ENCODE assay signal across 9 cellular contexts in genomic region chr1:169326644-169327316, GRCh38. TPM values are rescaled to one million over a fixed set of nuclear protein-coding genes. Genes with fewer than 3 reads are reported as not detected.
DNase-seq lines count a peak whose midpoint lies in the region; ATAC-seq and TF ChIP-seq lines count a peak whose summit lies in the region.
"Had no signal": no experiment of that assay in that cellular context is flagged by ENCODE, and none has a peak within 500 bp of the region (broad histone marks: within the 10 kb centered on the region; RNA-seq: fewer than 3 reads in every experiment).

No MANE protein-coding gene starts in this region.

- peaks cover 11 to 14% of the 10 kb centered on the region in 2 donors for H3K36me3 Mint-ChIP-seq in activated T-cell treated with anti-CD3 and anti-CD28 coated beads, Interleukin-2, amount 50 U/mL, for 72 hours (ENCODE audit: insufficient read depth in 2 of 2)
- H3K36me3 Mint-ChIP-seq in activated B cell treated with CpG ODN at 0.5 μM for 24 hours (ENCODE audit: low read depth), result peaks cover 21% of the 10 kb centered on the region
- H3K36me3 Mint-ChIP-seq in naive thymus-derived CD8-positive, alpha-beta T cell, result peaks cover 16 to 35% (median 29%) of the 10 kb centered on the region in 3 donors

- peak overlapping the region in 1 of 2 donors; percentile 22 for H3K4me3 Mint-ChIP-seq in activated T-cell treated with anti-CD3 and anti-CD28 coated beads, Interleukin-2, amount 50 U/mL, for 72 hours
- H3K4me3 Mint-ChIP-seq in activated B cell treated with CpG ODN at 0.5 μM for 24 hours, result no peak overlapping the region
- no peak overlapping the region for H3K4me3 Mint-ChIP-seq in naive thymus-derived CD8-positive, alpha-beta T cell

- no peak for DNase-seq in activated T-cell treated with anti-CD3 and anti-CD28 coated beads, Interleukin-2, amount 50 U/mL, for 72 hours
- no peak for DNase-seq in activated T-cell treated with anti-CD3 and anti-CD28 coated beads, Interleukin-2, amount 50 U/mL, for 48 hours
- DNase-seq in activated B cell treated with CpG ODN at 0.5 μM for 24 hours (no peak), NCI-H2107 (lab: John Stamatoyannopoulos, UW) (no peak)
- no peak for DNase-seq in stimulated activated naive CD8-positive, alpha-beta T cell treated with anti-CD3 and anti-CD28 coated beads, Interleukin-15, Interleukin-2, amounts not matched to agents 100 U/mL and 50 U/mL, for 24 hours
- DNase-seq in naive thymus-derived CD8-positive, alpha-beta T cell, result no peak
- no peak for DNase-seq in activated effector memory CD4-positive, alpha-beta T cell treated with Interleukin-2 at 50 U/mL for 16 hours
- DNase-seq: activated effector memory CD4-positive, alpha-beta T cell treated with anti-CD3 and anti-CD28 coated beads, Interleukin-2, amount 50 U/mL, for 16 hours had no signal

- H3K27ac Mint-ChIP-seq in activated T-cell treated with anti-CD3 and anti-CD28 coated beads, Interleukin-2, amount 50 U/mL, for 72 hours, result peak overlapping the region; percentile 50
- H3K27ac Mint-ChIP-seq in activated B cell treated with CpG ODN at 0.5 μM for 24 hours, result no peak overlapping the region
- H3K27ac Mint-ChIP-seq in naive thymus-derived CD8-positive, alpha-beta T cell, result peak overlapping the region in 1 of 10 donors; percentile 12

- H3K4me1 Mint-ChIP-seq in activated T-cell treated with anti-CD3 and anti-CD28 coated beads, Interleukin-2, amount 50 U/mL, for 72 hours (ENCODE audit: low read depth), result peaks cover 23% of the 10 kb centered on the region
- H3K4me1 Mint-ChIP-seq in activated B cell treated with CpG ODN at 0.5 μM for 24 hours, result peaks cover 17% of the 10 kb centered on the region
- peaks cover 2 to 16% (median 6%) of the 10 kb centered on the region in 4 donors for H3K4me1 Mint-ChIP-seq in naive thymus-derived CD8-positive, alpha-beta T cell

- peaks cover 3 to 7% of the 10 kb centered on the region in 2 donors for H3K9me3 Mint-ChIP-seq in activated T-cell treated with anti-CD3 and anti-CD28 coated beads, Interleukin-2, amount 50 U/mL, for 72 hours
- peaks cover 18% of the 10 kb centered on the region for H3K9me3 Mint-ChIP-seq in activated B cell treated with CpG ODN at 0.5 μM for 24 hours
- peaks cover 0 to 33% (median 16%) of the 10 kb centered on the region in 9 donors for H3K9me3 Mint-ChIP-seq in naive thymus-derived CD8-positive, alpha-beta T cell

- TF ChIP-seq CTCF in activated B cell treated with CpG ODN at 0.5 μM for 24 hours (IDR thresholded peaks at IDR 0.05), result no peak

- no peaks in the 10 kb centered on the region for H3K27me3 Mint-ChIP-seq in activated T-cell treated with anti-CD3 and anti-CD28 coated beads, Interleukin-2, amount 50 U/mL, for 72 hours (ENCODE audit: low read depth)
- no peaks in the 10 kb centered on the region for H3K27me3 Mint-ChIP-seq in activated B cell treated with CpG ODN at 0.5 μM for 24 hours
- H3K27me3 Mint-ChIP-seq in naive thymus-derived CD8-positive, alpha-beta T cell, result no peaks in the 10 kb centered on the region

- POLR2A ChIA-PET in activated B cell treated with CpG ODN at 0.5 μM for 24 hours (lab: Charles Lee), result no interaction called here
- POLR2A ChIA-PET in naive thymus-derived CD8-positive, alpha-beta T cell (lab: Charles Lee), result no interaction called here

- CTCF ChIA-PET in activated B cell treated with CpG ODN at 0.5 μM for 24 hours (lab: Charles Lee), result interaction anchor here (0.9 to 1.7 kb wide), 2 partner anchors 22 to 984 kb away, joined by 3 to 8 read pairs; no protein-coding TSS in a partner anchor

- peak; percentile 74 to 81 for ATAC-seq in activated T-cell treated with anti-CD3 and anti-CD28 coated beads, Interleukin-2, amount 50 U/mL, for 72 hours (replicated peaks in 1 of 2)
- ATAC-seq in HG02981 (IDR thresholded peaks at IDR 0.05; ENCODE audit: unreplicated experiment) (peak; percentile 98), activated B cell treated with CpG ODN at 0.5 μM for 24 hours (ENCODE audit: low read depth) (peak; percentile 50)
- ATAC-seq in stimulated activated naive CD8-positive, alpha-beta T cell treated with anti-CD3 and anti-CD28 coated beads, Interleukin-15, Interleukin-2, amounts not matched to agents 100 U/mL and 50 U/mL, for 24 hours, result peak; percentile 100
- no peak for ATAC-seq in naive thymus-derived CD8-positive, alpha-beta T cell

- intact Hi-C loops in activated B cell treated with CpG ODN at 0.5 μM for 24 hours (cut with micrococcal nuclease), result no loop called here

RNA-seq across cellular contexts. Expression of gene NME7, which starts 40.8 kb away (rescaled TPM):
- total RNA-seq in activated T-cell treated with anti-CD3 and anti-CD28 coated beads, Interleukin-2, amount 50 U/mL, for 72 hours, result 1 to 10 TPM; 6.2 TPM
- 14.5 and 16.0 TPM in 2 replicates for total RNA-seq in activated B cell treated with CpG ODN at 0.5 μM for 24 hours
- total RNA-seq in naive thymus-derived CD8-positive, alpha-beta T cell, result 10 to 100 TPM; 13.2 to 16.0 TPM
- polyA plus RNA-seq in naive thymus-derived CD8-positive, alpha-beta T cell, result 10 to 100 TPM; 18.0 to 29.9 (median 19.6) TPM

RNA-seq across cellular contexts. Expression of gene BLZF1, which starts 41.2 kb away (rescaled TPM):
- 1 to 10 TPM; 7.8 to 8.7 TPM for total RNA-seq in activated T-cell treated with anti-CD3 and anti-CD28 coated beads, Interleukin-2, amount 50 U/mL, for 72 hours
- 13.8 and 14.3 TPM in 2 replicates for total RNA-seq in activated B cell treated with CpG ODN at 0.5 μM for 24 hours
- total RNA-seq in naive thymus-derived CD8-positive, alpha-beta T cell, result 10 to 100 TPM; 17.5 to 19.6 TPM
- polyA plus RNA-seq in naive thymus-derived CD8-positive, alpha-beta T cell, result 10 to 100 TPM in 1 of 3 donors, 1 to 10 TPM in 2; 8.2 to 10.4 (median 9.5) TPM

Comparison
In these comparisons a context has a peak if more than half of its experiments do, and no peak if none do; other contexts are left out.
1. ATAC-seq: peak in activated T-cell treated with anti-CD3 and anti-CD28 coated beads, Interleukin-2, amount 50 U/mL, for 72 hours (2 of 2), HG02981 (single experiment), activated B cell treated with CpG ODN at 0.5 μM for 24 hours (single experiment) and stimulated activated naive CD8-positive, alpha-beta T cell treated with anti-CD3 and anti-CD28 coated beads, Interleukin-15, Interleukin-2, amounts not matched to agents 100 U/mL and 50 U/mL, for 24 hours (single experiment); none in naive thymus-derived CD8-positive, alpha-beta T cell (0 of 2).